In genomic region chr17:45868276-45868675, GRCh38 we compare ENCODE assay signal across 1 cellular context.
TF ChIP-seq lines count a peak whose summit lies in the region.

No MANE protein-coding gene starts in this region.

TF ChIP-seq in WTC11, 78 proteins besides CTCF, POLR2A, EP300 and RAD21 (continued from another document):
- TF ChIP-seq ZNF532 (CRISPR knock-in tag; IDR thresholded peaks at IDR 0.05; ENCODE audit: borderline replicate concordance) (no peak), RORB (CRISPR knock-in tag; IDR thresholded peaks at IDR 0.05) (no peak), ZMAT4 (CRISPR knock-in tag; IDR thresholded peaks at IDR 0.05) (no peak)
